ENCODE assay signal across 20 cellular contexts in the genomic region with DNA sequence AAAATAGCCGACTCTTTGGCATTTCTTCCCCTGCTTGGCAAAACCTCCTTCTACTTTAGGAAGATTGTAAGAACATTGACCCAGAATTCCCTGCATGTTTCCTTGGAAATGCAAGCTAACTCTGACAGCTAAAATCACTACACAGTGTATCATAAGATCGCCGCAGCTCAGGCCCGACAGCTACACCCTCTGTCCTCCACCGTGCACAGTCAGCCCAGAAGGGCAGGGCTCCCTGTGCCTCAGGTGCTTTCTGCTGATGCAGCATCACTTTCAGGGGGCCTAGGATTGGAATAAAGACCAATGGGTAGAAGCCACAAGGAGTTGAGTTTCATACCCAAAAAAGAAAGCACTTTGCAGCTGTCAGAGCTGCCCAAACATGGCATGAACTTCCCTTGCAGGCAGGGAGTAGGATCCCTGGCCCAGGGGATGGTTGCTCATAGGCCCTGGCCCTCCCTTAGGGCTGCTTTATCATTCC.
DNase-seq lines count a peak whose midpoint lies in the region; ATAC-seq and FAIRE-seq lines count a peak whose summit lies in the region.
"Had no signal": no experiment of that assay in that cellular context is flagged by ENCODE, and none has a peak within 500 bp of the region (broad histone marks: within the 10 kb centered on the region; RNA-seq: fewer than 3 reads in every experiment).

No MANE protein-coding gene starts in this region.

- H3K27me3 Mint-ChIP-seq in activated naive CD4-positive, alpha-beta T cell treated with anti-CD3 and anti-CD28 coated beads for 36 hours (ENCODE audit: low read depth): peaks cover 3% of the 10 kb centered on the region

- no peaks in the 10 kb centered on the region for H3K4me1 Mint-ChIP-seq in activated naive CD4-positive, alpha-beta T cell treated with anti-CD3 and anti-CD28 coated beads for 36 hours (ENCODE audit: low read depth)

- H3K4me3 Mint-ChIP-seq in activated naive CD4-positive, alpha-beta T cell treated with anti-CD3 and anti-CD28 coated beads for 36 hours: no peak overlapping the region
- H3K4me3 Mint-ChIP-seq: activated T-cell treated with anti-CD3 and anti-CD28 coated beads, Interleukin-2, amount 50 U/mL, for 72 hours had no signal

- peak overlapping the region; percentile 25 for H3K27ac ChIP-seq in cingulate gyrus (ENCODE audit: low read depth, low read length)
- H3K27ac ChIP-seq: brain microvascular endothelial cell, HL-60, lower lobe of right lung, right atrium auricular region, SJSA1, transverse colon had no signal

- CTCF ChIA-PET in activated naive CD4-positive, alpha-beta T cell treated with anti-CD3 and anti-CD28 coated beads for 36 hours (lab: Charles Lee): no interaction called here

- intact Hi-C loops in posterior vena cava (cut with DNase I): no loop called here
- intact Hi-C loops in activated naive CD4-positive, alpha-beta T cell treated with anti-CD3 and anti-CD28 coated beads for 36 hours (cut with micrococcal nuclease): no loop called here

- ATAC-seq in GM19023 (IDR thresholded peaks at IDR 0.05; ENCODE audit: unreplicated experiment): peak; percentile 34
- peak; percentile 50 for ATAC-seq in HG03066 (IDR thresholded peaks at IDR 0.05; ENCODE audit: low read depth, unreplicated experiment)
- ATAC-seq: activated T-cell treated with anti-CD3 and anti-CD28 coated beads, Interleukin-2, amount 50 U/mL, for 72 hours; lower lobe of right lung had no signal

- DNase-seq in superior temporal gyrus (ENCODE audit: extremely low spot score): peak; percentile 53
- DNase-seq in posterior vena cava (ENCODE audit: low spot score): no peak
- DNase-seq in DMS153 treated with DMSO at 0.1 percent for 48 hours (lab: John Stamatoyannopoulos, UW; ENCODE audit: unreplicated experiment): no peak
- no peak for DNase-seq in urothelium cell line (ENCODE audit: low spot score)
- no peak for DNase-seq in activated naive CD4-positive, alpha-beta T cell treated with anti-CD3 and anti-CD28 coated beads for 36 hours
- DNase-seq: activated CD4-positive, CD25-positive, alpha-beta regulatory T cell; activated T-cell treated with anti-CD3 and anti-CD28 coated beads, Interleukin-2, amount 50 U/mL, for 72 hours; brain microvascular endothelial cell; EL; lower lobe of right lung; MG63; NCI-H2227 treated with DMSO at 0.1 percent for 48 hours; transverse colon had no signal

- no peak for FAIRE-seq in urothelium cell line (lab: Jason Lieb, UNC)
- FAIRE-seq: endothelial cell of umbilical vein had no signal

- no peaks in the 10 kb centered on the region for H3K9me3 Mint-ChIP-seq in activated naive CD4-positive, alpha-beta T cell treated with anti-CD3 and anti-CD28 coated beads for 36 hours

- H3K36me3 Mint-ChIP-seq in activated naive CD4-positive, alpha-beta T cell treated with anti-CD3 and anti-CD28 coated beads for 36 hours (ENCODE audit: low read depth): no peaks in the 10 kb centered on the region

- H3K27ac Mint-ChIP-seq in activated naive CD4-positive, alpha-beta T cell treated with anti-CD3 and anti-CD28 coated beads for 36 hours: no peak overlapping the region
- H3K27ac Mint-ChIP-seq: activated T-cell treated with anti-CD3 and anti-CD28 coated beads, Interleukin-2, amount 50 U/mL, for 72 hours had no signal
